ENCODE assay signal across 8 cellular contexts in the genomic region with DNA sequence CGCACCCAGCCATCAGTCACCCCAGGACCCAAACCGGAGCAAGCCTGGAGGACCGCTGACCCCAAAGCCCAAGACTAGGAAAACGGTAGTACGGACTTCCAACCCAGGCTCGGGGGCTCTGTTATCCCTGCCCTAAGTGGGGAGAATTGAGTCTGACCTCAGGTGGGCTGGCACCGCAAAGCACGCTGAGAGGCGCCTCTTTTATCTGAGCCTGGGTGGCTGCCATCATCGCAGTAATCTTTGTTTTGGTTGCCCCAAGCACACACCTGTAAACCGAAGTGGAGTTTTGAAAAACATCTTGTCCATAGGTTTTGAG. TPM values are rescaled to one million over a fixed set of nuclear protein-coding genes. Genes with fewer than 3 reads are reported as not detected.
A peak's percentile ranks its signal among the peaks of the same experiment; 100 is the strongest.
DNase-seq lines count a peak whose midpoint lies in the region; ATAC-seq, FAIRE-seq and TF ChIP-seq lines count a peak whose summit lies in the region.

No MANE protein-coding gene starts in this region.

- no peak for FAIRE-seq in keratinocyte (lab: Jason Lieb, UNC)

- peak overlapping the region; percentile 85 to 90 for H3K4me3 ChIP-seq in SK-N-SH (ENCODE audit: low read depth in 2 of 2, low read length in 1 of 2)
- peak overlapping the region; percentile 83 to 93 (median 87) for H3K4me3 ChIP-seq in keratinocyte (ENCODE audit: control insufficient read depth in 2 of 3, extremely low read depth in 1 of 3, insufficient read depth in 2 of 3, low read depth in 1 of 3, low read length in 3 of 3)
- peak overlapping the region; percentile 93 for H3K4me3 ChIP-seq in suprapubic skin

- H2AFZ ChIP-seq in SK-N-SH (ENCODE audit: low read depth), result no peak overlapping the region
- peak overlapping the region; percentile 72 for H2AFZ ChIP-seq in keratinocyte (ENCODE audit: control insufficient read depth, low read length)

- TF ChIP-seq CTCF in SK-N-SH (IDR thresholded peaks at IDR 0.05) (no peak), keratinocyte (optimal IDR thresholded peaks at IDR 0.05 in 1 of 3, IDR thresholded peaks at IDR 0.05 in 1 of 3, conservative IDR thresholded peaks at IDR 0.05 in 1 of 3; ENCODE audit: extremely low read depth in 1 of 3, insufficient read depth in 2 of 3, low read length in 3 of 3) (no peak), suprapubic skin (IDR thresholded peaks at IDR 0.05) (no peak)

- H3K4me2 ChIP-seq in SK-N-SH (peak overlapping the region; percentile 92), keratinocyte (ENCODE audit: control insufficient read depth, extremely low read depth, insufficient read depth, low read depth, low read length) (peak overlapping the region; percentile 83)

- H3K79me2 ChIP-seq in SK-N-SH (ENCODE audit: insufficient read depth) (peaks cover 47% of the 10 kb centered on the region), keratinocyte (ENCODE audit: control insufficient read depth, insufficient read depth, low read length) (peaks cover 38% of the 10 kb centered on the region)

- peak overlapping the region; percentile 7 for H3K4me3 Mint-ChIP-seq in activated T-helper 17 cell treated with anti-CD3 and anti-CD28 coated beads, Interleukin-2, amount 50 U/mL, for 72 hours

- no peaks in the 10 kb centered on the region for H3K4me1 Mint-ChIP-seq in activated T-helper 17 cell treated with anti-CD3 and anti-CD28 coated beads, Interleukin-2, amount 50 U/mL, for 72 hours

- WGBS in SK-N-SH (ENCODE audit: low lambda C conversion rate), result 78% methylated on average over 9 of the region's 11 CpGs
- WGBS in suprapubic skin, result 13% methylated on average over 9 of the region's 11 CpGs

- peaks cover 19% of the 10 kb centered on the region for H4K20me1 ChIP-seq in SK-N-SH (ENCODE audit: insufficient read depth)
- H4K20me1 ChIP-seq in keratinocyte (ENCODE audit: control insufficient read depth, extremely low read depth, insufficient read depth, low read length), result no peaks in the 10 kb centered on the region

- no peaks in the 10 kb centered on the region for H3K9me3 Mint-ChIP-seq in activated T-helper 17 cell treated with anti-CD3 and anti-CD28 coated beads, Interleukin-2, amount 50 U/mL, for 72 hours

- H3K27ac ChIP-seq in SK-N-SH (ENCODE audit: low read depth in 2 of 2, low read length in 1 of 2), result peak overlapping the region; percentile 58 to 94; a peak in 3 of 4 replicates
- H3K27ac ChIP-seq in keratinocyte (ENCODE audit: control insufficient read depth, insufficient read depth, low read length), result peak overlapping the region; percentile 42
- peak overlapping the region; percentile 94 for H3K27ac ChIP-seq in suprapubic skin

- TF ChIP-seq EP300 in SK-N-SH (IDR thresholded peaks at IDR 0.05; ENCODE audit: borderline replicate concordance in 1 of 2, low read depth in 1 of 2, low read length in 1 of 2) (no peak), suprapubic skin (IDR thresholded peaks at IDR 0.05) (no peak)

- no peak overlapping the region for H3K27ac Mint-ChIP-seq in activated T-helper 17 cell treated with anti-CD3 and anti-CD28 coated beads, Interleukin-2, amount 50 U/mL, for 72 hours

- POLR2A ChIA-PET in SK-N-SH (lab: Yijun Ruan, JAX), result no interaction called here

- DNase-seq in SK-N-SH, result no peak
- DNase-seq in keratinocyte (ENCODE audit: low read depth, low spot score), result no peak
- no peak for DNase-seq in suprapubic skin (ENCODE audit: low spot score in 2 of 2)
- DNase-seq in foreskin melanocyte, result no peak
- no peak for DNase-seq in occipital lobe (lab: John Stamatoyannopoulos, UW)

- TF ChIP-seq RAD21 in SK-N-SH (IDR thresholded peaks at IDR 0.05; ENCODE audit: low read length), result no peak

- H3K36me3 ChIP-seq in SK-N-SH (replicated peaks in 1 of 2; ENCODE audit: control insufficient read depth in 1 of 2, insufficient read depth in 2 of 2, low read length in 1 of 2), result peaks cover 13 to 15% of the 10 kb centered on the region in 2 experiments
- H3K36me3 ChIP-seq in keratinocyte (ENCODE audit: control insufficient read depth in 2 of 2, extremely low read depth in 1 of 2, insufficient read depth in 2 of 2, low read length in 2 of 2), result peaks cover 0 to 4% of the 10 kb centered on the region in 2 experiments
- H3K36me3 ChIP-seq in suprapubic skin, result no peaks in the 10 kb centered on the region

- H3K9me3 ChIP-seq in SK-N-SH (no peaks in the 10 kb centered on the region), keratinocyte (ENCODE audit: control insufficient read depth, low read depth, low read length) (no peaks in the 10 kb centered on the region), suprapubic skin (no peaks in the 10 kb centered on the region)

- H3K9ac ChIP-seq in SK-N-SH (peak overlapping the region; percentile 99), keratinocyte (ENCODE audit: control insufficient read depth, extremely low read depth, insufficient read depth, low read length) (peak overlapping the region; percentile 98)

- peaks cover 45% of the 10 kb centered on the region for H3K27me3 Mint-ChIP-seq in activated T-helper 17 cell treated with anti-CD3 and anti-CD28 coated beads, Interleukin-2, amount 50 U/mL, for 72 hours

- no peaks in the 10 kb centered on the region for H3K36me3 Mint-ChIP-seq in activated T-helper 17 cell treated with anti-CD3 and anti-CD28 coated beads, Interleukin-2, amount 50 U/mL, for 72 hours (ENCODE audit: low read depth)

- dilution Hi-C loops in keratinocyte (cut with MboI; ENCODE audit: extremely low pct_ligation_motif_present, low sequenced_read_pairs), result no loop called here

- H3K4me1 ChIP-seq in SK-N-SH (ENCODE audit: control insufficient read depth in 1 of 2, insufficient read depth in 2 of 2, low read depth in 1 of 2, low read length in 1 of 2), result peaks cover 6 to 9% of the 10 kb centered on the region in 2 experiments; a peak in 3 of 4 replicates
- peaks cover 23% of the 10 kb centered on the region for H3K4me1 ChIP-seq in keratinocyte (ENCODE audit: control insufficient read depth, extremely low read depth, insufficient read depth, low read length)
- peaks cover 28% of the 10 kb centered on the region for H3K4me1 ChIP-seq in suprapubic skin

- no peak for TF ChIP-seq POLR2A in suprapubic skin (IDR thresholded peaks at IDR 0.05)

- H3K27me3 ChIP-seq in SK-N-SH (ENCODE audit: insufficient read depth), result no peaks in the 10 kb centered on the region
- no peaks in the 10 kb centered on the region for H3K27me3 ChIP-seq in keratinocyte (ENCODE audit: control insufficient read depth, extremely low read depth, insufficient read depth, low read length)
- H3K27me3 ChIP-seq in suprapubic skin, result no peaks in the 10 kb centered on the region

- CTCF ChIA-PET in SK-N-SH (lab: Yijun Ruan, JAX), result no interaction called here

- H3K9me1 ChIP-seq in keratinocyte (ENCODE audit: control insufficient read depth, extremely low read depth, insufficient read depth, low read length), result no peaks in the 10 kb centered on the region

- H3F3A ChIP-seq in SK-N-SH (replicated peaks; ENCODE audit: insufficient read depth), result peaks cover 45% of the 10 kb centered on the region

- no peaks in the 10 kb centered on the region for H3K9me2 ChIP-seq in SK-N-SH

- ATAC-seq in SK-N-SH treated with all-trans-retinoic acid at 6 μM for 48 hours (no peak), GM18498 (IDR thresholded peaks at IDR 0.05; ENCODE audit: unreplicated experiment) (no peak)
- no peak for ATAC-seq in activated T-helper 17 cell treated with anti-CD3 and anti-CD28 coated beads, Interleukin-2, amount 50 U/mL, for 72 hours (replicated peaks)

TF ChIP-seq in SK-N-SH, 30 proteins besides CTCF, POLR2A, EP300 and RAD21 (continues in another document):
- TF ChIP-seq, protein P1, sequence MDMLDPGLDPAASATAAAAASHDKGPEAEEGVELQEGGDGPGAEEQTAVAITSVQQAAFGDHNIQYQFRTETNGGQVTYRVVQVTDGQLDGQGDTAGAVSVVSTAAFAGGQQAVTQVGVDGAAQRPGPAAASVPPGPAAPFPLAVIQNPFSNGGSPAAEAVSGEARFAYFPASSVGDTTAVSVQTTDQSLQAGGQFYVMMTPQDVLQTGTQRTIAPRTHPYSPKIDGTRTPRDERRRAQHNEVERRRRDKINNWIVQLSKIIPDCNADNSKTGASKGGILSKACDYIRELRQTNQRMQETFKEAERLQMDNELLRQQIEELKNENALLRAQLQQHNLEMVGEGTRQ (IDR thresholded peaks at IDR 0.05; ENCODE audit: borderline replicate concordance, low read depth, low read length), result no peak
- TF ChIP-seq TEAD4 (IDR thresholded peaks at IDR 0.05; ENCODE audit: borderline replicate concordance, insufficient read depth), result no peak
- TF ChIP-seq EZH2phosphoT487 (IDR thresholded peaks at IDR 0.05; ENCODE audit: borderline replicate concordance, low read depth), result no peak

TF ChIP-seq in SK-N-SH treated with all-trans-retinoic acid at 6 μM for 48 hours, 23 proteins besides CTCF, POLR2A, EP300 and RAD21 (continues in another document):
- TF ChIP-seq RARB (CRISPR knock-in tag; IDR thresholded peaks at IDR 0.05) (no peak), GLIS3 (CRISPR knock-in tag; IDR thresholded peaks at IDR 0.05) (no peak), BACH2 (CRISPR knock-in tag; IDR thresholded peaks at IDR 0.05; ENCODE audit: borderline replicate concordance) (no peak), OSR1 (CRISPR knock-in tag; IDR thresholded peaks at IDR 0.05) (no peak)
- TF ChIP-seq, protein P2, sequence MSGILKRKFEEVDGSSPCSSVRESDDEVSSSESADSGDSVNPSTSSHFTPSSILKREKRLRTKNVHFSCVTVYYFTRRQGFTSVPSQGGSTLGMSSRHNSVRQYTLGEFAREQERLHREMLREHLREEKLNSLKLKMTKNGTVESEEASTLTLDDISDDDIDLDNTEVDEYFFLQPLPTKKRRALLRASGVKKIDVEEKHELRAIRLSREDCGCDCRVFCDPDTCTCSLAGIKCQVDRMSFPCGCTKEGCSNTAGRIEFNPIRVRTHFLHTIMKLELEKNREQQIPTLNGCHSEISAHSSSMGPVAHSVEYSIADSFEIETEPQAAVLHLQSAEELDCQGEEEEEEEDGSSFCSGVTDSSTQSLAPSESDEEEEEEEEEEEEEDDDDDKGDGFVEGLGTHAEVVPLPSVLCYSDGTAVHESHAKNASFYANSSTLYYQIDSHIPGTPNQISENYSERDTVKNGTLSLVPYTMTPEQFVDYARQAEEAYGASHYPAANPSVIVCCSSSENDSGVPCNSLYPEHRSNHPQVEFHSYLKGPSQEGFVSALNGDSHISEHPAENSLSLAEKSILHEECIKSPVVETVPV (CRISPR knock-in tag; IDR thresholded peaks at IDR 0.05), result no peak

RNA-seq across cellular contexts. Expression of a gene that starts 0.9 kb away (rescaled TPM):
- polyA plus RNA-seq in SK-N-SH (2012; rRNA removed) (22.0 and 22.1 TPM in 2 replicates), keratinocyte (4.6 to 16.8 TPM (median 9.5 TPM) in 3 replicates)
- 14.8 and 18.6 TPM in 2 replicates for polyA plus RNA-seq in SK-N-SH (2012; cell fraction: cytosol; rRNA removed)
- 16.6 and 24.4 TPM in 2 replicates for polyA plus RNA-seq in SK-N-SH (2012; cell fraction: nucleus; rRNA removed)
- 1 to 10 TPM in 1 of 2 donors, under 1 TPM in 1; 0.26 to 1.4 TPM for total RNA-seq in activated T-helper 17 cell treated with anti-CD3 and anti-CD28 coated beads, Interleukin-2, amount 50 U/mL, for 72 hours
- 9.4 TPM for polyA plus RNA-seq in keratinocyte (2011; ENCODE audit: low read depth)
- 8.1 and 8.5 TPM in 2 replicates for polyA plus RNA-seq in keratinocyte (2011; cell fraction: cytosol; rRNA removed)
- 13.6 and 13.7 TPM in 2 replicates for polyA plus RNA-seq in keratinocyte (2011; cell fraction: nucleus; rRNA removed)
- 6.4 and 14.3 TPM in 2 replicates for polyA plus RNA-seq in keratinocyte (2012; ENCODE audit: low replicate concordance)
- 38.4 to 53.9 TPM (median 51.6 TPM) in 3 replicates for polyA minus RNA-seq in keratinocyte
- polyA minus RNA-seq in keratinocyte (2011; cell fraction: cytosol; rRNA and poly(A)+ RNA removed), result 13.0 TPM
- 28.0 and 48.9 TPM in 2 replicates for polyA minus RNA-seq in keratinocyte (2011; cell fraction: nucleus; rRNA and poly(A)+ RNA removed)
- total RNA-seq in suprapubic skin (10 to 100 TPM; 10.8 to 18.1 (median 15.0) TPM), occipital lobe (8.1 TPM)

Comparison
In these comparisons a context has a peak if more than half of its experiments do, and no peak if none do; other contexts are left out.
1. H3K27ac ChIP-seq: peak in every context shown above with its lines; median percentile 94 in suprapubic skin; 76 in SK-N-SH; 42 in keratinocyte.